18 cellular contexts compared by ENCODE assay signal in the genomic region with DNA sequence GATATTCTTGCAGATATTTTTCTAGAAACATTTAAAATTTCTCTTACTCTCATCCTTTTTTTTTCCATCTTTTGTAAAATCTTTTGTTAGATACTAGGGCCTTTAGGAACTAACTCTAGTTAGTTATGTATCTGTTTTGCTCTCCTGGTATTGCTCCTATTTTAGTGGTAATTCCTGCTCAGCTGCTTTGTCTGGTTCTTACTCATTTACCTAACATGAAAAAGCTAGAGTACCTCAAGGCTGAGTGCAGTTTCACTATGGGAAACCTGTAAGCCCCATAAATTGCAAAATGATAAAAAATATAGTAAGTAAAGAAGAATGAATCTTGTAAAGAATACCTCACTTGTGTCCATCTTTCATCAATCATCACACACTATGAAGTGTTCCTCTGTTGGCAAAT.
DNase-seq lines count a peak whose midpoint lies in the region; ATAC-seq and TF ChIP-seq lines count a peak whose summit lies in the region.
"Had no signal": no experiment of that assay in that cellular context is flagged by ENCODE, and none has a peak within 500 bp of the region (broad histone marks: within the 10 kb centered on the region; RNA-seq: fewer than 3 reads in every experiment).

No MANE protein-coding gene starts in this region.

- H3K36me3 ChIP-seq in effector memory CD4-positive, alpha-beta T cell (ENCODE audit: control insufficient read depth, insufficient read depth, low read length), result no peaks in the 10 kb centered on the region
- H3K36me3 ChIP-seq: BLaER1 treated with 17β-estradiol and CSF1 and Interleukin-3, amounts not matched to agents 10 nM and 100 nM had no signal

- no peak overlapping the region for H3K4me3 Mint-ChIP-seq in nephron
- H3K4me3 Mint-ChIP-seq in activated naive CD4-positive, alpha-beta T cell treated with anti-CD3 and anti-CD28 coated beads, Interleukin-2, amount 10 ng/mL, durations not matched to agents 7 days and 5 days, result no peak overlapping the region
- H3K4me3 Mint-ChIP-seq: B cell; CD4-positive, alpha-beta T cell; CD8-positive, alpha-beta T cell had no signal

- peak; percentile 51 for DNase-seq in epithelial cell of esophagus (ENCODE audit: low read depth)
- DNase-seq in effector memory CD4-positive, alpha-beta T cell, result no peak
- no peak for DNase-seq in activated naive CD4-positive, alpha-beta T cell treated with anti-CD3 and anti-CD28 coated beads, Interleukin-2, amount 10 ng/mL, durations not matched to agents 7 days and 5 days
- no peak for DNase-seq in activated CD4-positive, alpha-beta T cell treated with anti-CD3 and anti-CD28 coated beads for 4 hours
- DNase-seq: AML-193; Caco-2; Calu3; CD4-positive, alpha-beta T cell; CD8-positive, alpha-beta T cell; DMS79 treated with DMSO at 0.1 percent for 48 hours; GF-D8 had no signal

- no peaks in the 10 kb centered on the region for H3K27me3 ChIP-seq in effector memory CD4-positive, alpha-beta T cell (replicated peaks; ENCODE audit: control insufficient read depth, insufficient read depth, low read length, poor library complexity, severe bottlenecking)
- H3K27me3 ChIP-seq: BLaER1 treated with 17β-estradiol and CSF1 and Interleukin-3, amounts not matched to agents 10 nM and 100 nM had no signal

- no peaks in the 10 kb centered on the region for H3K27me3 Mint-ChIP-seq in nephron (ENCODE audit: low read depth)
- H3K27me3 Mint-ChIP-seq in activated naive CD4-positive, alpha-beta T cell treated with anti-CD3 and anti-CD28 coated beads, Interleukin-2, amount 10 ng/mL, durations not matched to agents 7 days and 5 days, result no peaks in the 10 kb centered on the region
- H3K27me3 Mint-ChIP-seq: B cell; CD4-positive, alpha-beta T cell had no signal

- H3K4me3 ChIP-seq in epithelial cell of esophagus (ENCODE audit: low read length), result no peak overlapping the region
- no peak overlapping the region for H3K4me3 ChIP-seq in effector memory CD4-positive, alpha-beta T cell (ENCODE audit: insufficient read depth, low read depth, low read length, poor library complexity, severe bottlenecking)
- H3K4me3 ChIP-seq: A549; BLaER1 treated with 17β-estradiol and CSF1 and Interleukin-3, amounts not matched to agents 10 nM and 100 nM had no signal

- H3K9me3 ChIP-seq in effector memory CD4-positive, alpha-beta T cell (ENCODE audit: control insufficient read depth, low read length), result no peaks in the 10 kb centered on the region
- H3K9me3 ChIP-seq: A549; BLaER1 treated with 17β-estradiol and CSF1 and Interleukin-3, amounts not matched to agents 10 nM and 100 nM; Caco-2 had no signal

- peaks cover 1% of the 10 kb centered on the region for H3K4me1 Mint-ChIP-seq in nephron
- no peaks in the 10 kb centered on the region for H3K4me1 Mint-ChIP-seq in activated naive CD4-positive, alpha-beta T cell treated with anti-CD3 and anti-CD28 coated beads, Interleukin-2, amount 10 ng/mL, durations not matched to agents 7 days and 5 days
- H3K4me1 Mint-ChIP-seq: B cell had no signal

- H3K36me3 Mint-ChIP-seq in nephron (ENCODE audit: low read depth), result no peaks in the 10 kb centered on the region
- no peaks in the 10 kb centered on the region for H3K36me3 Mint-ChIP-seq in activated naive CD4-positive, alpha-beta T cell treated with anti-CD3 and anti-CD28 coated beads, Interleukin-2, amount 10 ng/mL, durations not matched to agents 7 days and 5 days
- H3K36me3 Mint-ChIP-seq: CD8-positive, alpha-beta T cell had no signal

- no peak for TF ChIP-seq CTCF in epithelial cell of esophagus (IDR thresholded peaks at IDR 0.05; ENCODE audit: insufficient read depth, low read depth, low read length, missing control alignments)
- TF ChIP-seq CTCF in nephron (IDR thresholded peaks at IDR 0.05; ENCODE audit: unreplicated experiment in 3 of 3), result no peak

- peak overlapping the region; percentile 17 to 72 (median 41) for H3K27ac Mint-ChIP-seq in nephron
- H3K27ac Mint-ChIP-seq in activated naive CD4-positive, alpha-beta T cell treated with anti-CD3 and anti-CD28 coated beads, Interleukin-2, amount 10 ng/mL, durations not matched to agents 7 days and 5 days, result no peak overlapping the region
- H3K27ac Mint-ChIP-seq: B cell; CD4-positive, alpha-beta T cell; CD8-positive, alpha-beta T cell had no signal

- H3K27ac ChIP-seq in effector memory CD4-positive, alpha-beta T cell (ENCODE audit: insufficient read depth, low read length, poor library complexity, severe bottlenecking), result no peak overlapping the region
- H3K27ac ChIP-seq: 22Rv1; A549; BLaER1 treated with 17β-estradiol and CSF1 and Interleukin-3, amounts not matched to agents 10 nM and 100 nM; C4-2B had no signal

- peaks cover 2% of the 10 kb centered on the region for H3K9me3 Mint-ChIP-seq in nephron
- peaks cover 6% of the 10 kb centered on the region for H3K9me3 Mint-ChIP-seq in activated naive CD4-positive, alpha-beta T cell treated with anti-CD3 and anti-CD28 coated beads, Interleukin-2, amount 10 ng/mL, durations not matched to agents 7 days and 5 days

- no peaks in the 10 kb centered on the region for H3K4me1 ChIP-seq in effector memory CD4-positive, alpha-beta T cell (ENCODE audit: control insufficient read depth, insufficient read depth, low read length, poor library complexity, severe bottlenecking)
- H3K4me1 ChIP-seq: A549; BLaER1 treated with 17β-estradiol and CSF1 and Interleukin-3, amounts not matched to agents 10 nM and 100 nM; Caco-2 had no signal

- ATAC-seq in GM18867 (IDR thresholded peaks at IDR 0.05; ENCODE audit: unreplicated experiment), result peak; percentile 36
- ATAC-seq: A549; CD8-positive, alpha-beta T cell had no signal

- CTCF ChIA-PET in activated naive CD4-positive, alpha-beta T cell treated with anti-CD3 and anti-CD28 coated beads, Interleukin-2, amount 10 ng/mL, durations not matched to agents 7 days and 5 days (lab: Charles Lee), result no interaction called here
